ENCODE assay signal across 23 cellular contexts in the genomic region with DNA sequence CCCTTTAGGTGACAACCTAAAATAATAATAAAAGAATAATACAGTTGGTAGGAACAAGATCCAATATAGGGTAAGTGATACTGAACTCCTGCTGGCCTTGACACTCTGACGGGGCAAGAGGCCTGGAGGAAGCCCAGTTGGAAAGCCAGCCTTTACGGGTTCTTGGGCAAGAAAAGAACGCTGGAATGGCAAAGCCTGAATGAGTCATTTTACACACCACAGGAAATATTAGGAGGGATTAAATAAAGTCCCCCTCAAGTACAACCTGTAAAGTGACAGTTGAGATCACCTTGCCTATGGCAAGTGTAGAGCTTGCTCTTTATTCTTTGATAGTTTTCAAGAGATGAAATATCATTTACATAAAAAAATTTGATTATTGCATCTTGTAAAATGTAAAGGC.
"Had no signal": no experiment of that assay in that cellular context is flagged by ENCODE, and none has a peak within 500 bp of the region (broad histone marks: within the 10 kb centered on the region; RNA-seq: fewer than 3 reads in every experiment).

No MANE protein-coding gene starts in this region.

- H3K4me1 ChIP-seq: neural progenitor cell, stomach, thyroid gland, vagina had no signal

- H3K4me3 ChIP-seq: gastrocnemius medialis, lung, neural progenitor cell, sigmoid colon, stomach, thyroid gland, vagina had no signal

- H3K36me3 ChIP-seq: gastrocnemius medialis, neural progenitor cell, sigmoid colon, stomach, thyroid gland, vagina had no signal

- DNase-seq: cortex of kidney; effector memory CD8-positive, alpha-beta T cell; foreskin fibroblast; gastrocnemius medialis; head of caudate nucleus; kidney; mesenchymal stem cell; midbrain; naive thymus-derived CD4-positive, alpha-beta T cell; right cardiac atrium; sigmoid colon; stimulated activated CD4-positive, alpha-beta T cell treated with anti-CD3 and anti-CD28 coated beads, Interleukin-2, amount 100 ng/mL, for 24 hours; stimulated activated CD4-positive, alpha-beta T cell treated with anti-CD3 and anti-CD28 coated beads, Interleukin-4, amount 100 ng/mL, for 24 hours; stimulated activated naive CD4-positive, alpha-beta T cell treated with Interleukin-2 at 50 U/mL for 16 hours; stomach; thyroid gland; trophoblast cell had no signal

- ATAC-seq: effector memory CD8-positive, alpha-beta T cell; left lobe of liver; naive thymus-derived CD4-positive, alpha-beta T cell; right cardiac atrium; stimulated activated effector memory CD8-positive, alpha-beta T cell treated with anti-CD3 and anti-CD28 coated beads, Interleukin-12 subunit alpha, Interleukin-12 subunit beta, amount 100 ng/mL, for 72 hours had no signal

- H2AFZ ChIP-seq: parathyroid adenoma had no signal

- H3K27ac ChIP-seq: gastrocnemius medialis, neural progenitor cell, parathyroid adenoma, sigmoid colon, stomach, thyroid gland, vagina had no signal

- H3K9me3 ChIP-seq: gastrocnemius medialis, sigmoid colon, stomach, thyroid gland, vagina had no signal

- H3K9ac ChIP-seq: neural progenitor cell, parathyroid adenoma had no signal

- H3K79me2 ChIP-seq: parathyroid adenoma had no signal

- H3K27me3 ChIP-seq: gastrocnemius medialis, neural progenitor cell, sigmoid colon, stomach, thyroid gland, vagina had no signal

- H3K4me2 ChIP-seq: neural progenitor cell had no signal
